ENCODE assay signal across 22 cellular contexts in the genomic region with DNA sequence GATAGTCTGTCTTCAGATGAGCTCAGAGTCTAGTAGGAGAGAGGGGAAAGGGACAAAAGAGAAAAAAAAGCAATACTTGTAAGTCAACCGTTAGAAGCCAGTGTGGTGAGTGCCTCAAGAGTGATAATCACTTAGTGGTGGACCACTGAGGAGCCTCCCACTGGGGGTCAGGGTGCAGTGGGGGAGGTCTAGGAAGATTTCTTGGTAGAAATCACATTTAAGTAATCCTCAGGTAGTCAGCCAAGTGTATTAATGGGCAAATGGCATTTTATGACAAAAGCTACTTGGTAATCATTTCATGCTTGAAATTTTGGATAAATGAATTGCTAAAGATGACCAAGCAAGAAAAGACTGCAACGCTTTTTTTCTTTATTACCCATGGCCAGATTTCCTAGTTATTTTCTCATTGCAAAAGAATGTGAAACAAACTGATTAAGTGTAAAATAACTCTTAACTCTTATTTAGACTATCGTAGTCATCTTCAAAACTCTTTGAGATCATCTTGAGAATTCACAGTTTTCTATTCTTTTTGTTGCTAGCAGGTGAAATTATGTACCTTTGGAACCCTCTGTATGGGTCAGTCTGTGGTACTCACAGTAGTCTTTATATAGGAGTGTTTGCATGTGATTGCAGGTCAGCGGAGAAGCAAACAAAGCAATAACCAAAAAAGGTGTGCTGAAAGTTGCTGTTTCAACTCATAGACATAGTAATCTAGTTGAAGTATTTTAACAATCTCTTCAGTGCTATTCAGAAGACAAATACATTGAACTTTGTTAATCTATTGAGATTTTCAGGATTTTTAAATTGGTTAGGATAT.
DNase-seq lines count a peak whose midpoint lies in the region; ATAC-seq and FAIRE-seq lines count a peak whose summit lies in the region.
"Had no signal": no experiment of that assay in that cellular context is flagged by ENCODE, and none has a peak within 500 bp of the region (broad histone marks: within the 10 kb centered on the region; RNA-seq: fewer than 3 reads in every experiment).

No MANE protein-coding gene starts in this region.

- FAIRE-seq in RCC 7860 (lab: Jason Lieb, UNC), result peak; percentile 99
- FAIRE-seq: GM12878 had no signal

- H3K27ac ChIP-seq in subcutaneous abdominal adipose tissue (ENCODE audit: low read depth, low read length), result peak overlapping the region; percentile 80
- H3K27ac ChIP-seq: 22Rv1, C4-2B, HL-60, SK-N-MC had no signal

- H3K36me3 Mint-ChIP-seq in activated naive CD8-positive, alpha-beta T cell treated with anti-CD3 and anti-CD28 coated beads, Interleukin-2, amount 50 U/mL, for 24 hours (ENCODE audit: low read depth), result no peaks in the 10 kb centered on the region

- H3K9me3 Mint-ChIP-seq in activated naive CD8-positive, alpha-beta T cell treated with anti-CD3 and anti-CD28 coated beads, Interleukin-2, amount 50 U/mL, for 24 hours, result no peaks in the 10 kb centered on the region

- peaks cover 2% of the 10 kb centered on the region for H3K27me3 Mint-ChIP-seq in activated naive CD8-positive, alpha-beta T cell treated with anti-CD3 and anti-CD28 coated beads, Interleukin-2, amount 50 U/mL, for 24 hours
- H3K27me3 Mint-ChIP-seq: activated CD4-positive, alpha-beta T cell treated with anti-CD3 and anti-CD28 coated beads, Interleukin-2, amount 10 ng/mL, durations not matched to agents 24 days and 14 days had no signal

- no peak overlapping the region for H3K4me3 ChIP-seq in subcutaneous abdominal adipose tissue (ENCODE audit: low read depth in 1 of 5, low read length in 5 of 5)
- H3K4me3 ChIP-seq: GM12878, SK-N-MC had no signal

- peak; percentile 22 for DNase-seq in DMS53 (lab: John Stamatoyannopoulos, UW)
- DNase-seq in DMS53 treated with DMSO at 0.1 percent for 48 hours (lab: John Stamatoyannopoulos, UW; ENCODE audit: unreplicated experiment), result no peak
- DNase-seq in RCC 7860 (ENCODE audit: low spot score), result peak; percentile 99
- DNase-seq in glomerular visceral epithelial cell (ENCODE audit: extremely low spot score), result peak; percentile 83
- no peak for DNase-seq in activated T-cell treated with anti-CD3 and anti-CD28 coated beads, Interleukin-2, amount 50 U/mL, for 1 hour
- DNase-seq in left lobe of liver (ENCODE audit: low spot score), result no peak
- DNase-seq in activated naive CD8-positive, alpha-beta T cell treated with anti-CD3 and anti-CD28 coated beads, Interleukin-2, amount 50 U/mL, for 24 hours, result no peak
- DNase-seq: activated CD4-positive, alpha-beta T cell treated with anti-CD3 and anti-CD28 coated beads, Interleukin-2, amount 10 ng/mL, durations not matched to agents 24 days and 14 days; activated CD8-positive, alpha-beta memory T cell treated with anti-CD3 and anti-CD28 coated beads, Interleukin-2, amount 50 U/mL, for 4 hours; activated naive CD4-positive, alpha-beta T cell treated with anti-CD3 and anti-CD28 coated beads for 36 hours; erythroblast; NCI-H1930; NCI-H510A; retina; stimulated activated naive CD8-positive, alpha-beta T cell treated with anti-CD3 and anti-CD28 coated beads, Interleukin-15, Interleukin-2, amounts not matched to agents 100 U/mL and 50 U/mL, for 24 hours had no signal

- ATAC-seq in left lobe of liver, result no peak
- ATAC-seq in activated naive CD8-positive, alpha-beta T cell treated with anti-CD3 and anti-CD28 coated beads, Interleukin-2, amount 50 U/mL, for 24 hours, result no peak
- ATAC-seq: GM12878; stimulated activated naive CD8-positive, alpha-beta T cell treated with anti-CD3 and anti-CD28 coated beads, Interleukin-15, Interleukin-2, amounts not matched to agents 100 U/mL and 50 U/mL, for 24 hours had no signal

- H3K4me3 Mint-ChIP-seq in activated naive CD8-positive, alpha-beta T cell treated with anti-CD3 and anti-CD28 coated beads, Interleukin-2, amount 50 U/mL, for 24 hours, result no peak overlapping the region
- H3K4me3 Mint-ChIP-seq: activated CD4-positive, alpha-beta T cell treated with anti-CD3 and anti-CD28 coated beads, Interleukin-2, amount 10 ng/mL, durations not matched to agents 24 days and 14 days; activated naive CD4-positive, alpha-beta T cell treated with anti-CD3 and anti-CD28 coated beads for 36 hours; neural crest cell had no signal

- no peaks in the 10 kb centered on the region for H3K36me3 ChIP-seq in subcutaneous abdominal adipose tissue (ENCODE audit: control insufficient read depth in 5 of 5, insufficient read depth in 5 of 5, low read length in 5 of 5)

- no peak overlapping the region for H3K27ac Mint-ChIP-seq in activated naive CD8-positive, alpha-beta T cell treated with anti-CD3 and anti-CD28 coated beads, Interleukin-2, amount 50 U/mL, for 24 hours
- H3K27ac Mint-ChIP-seq: activated CD4-positive, alpha-beta T cell treated with anti-CD3 and anti-CD28 coated beads, Interleukin-2, amount 10 ng/mL, durations not matched to agents 24 days and 14 days; activated naive CD4-positive, alpha-beta T cell treated with anti-CD3 and anti-CD28 coated beads for 36 hours had no signal

- H3K4me1 Mint-ChIP-seq in activated naive CD8-positive, alpha-beta T cell treated with anti-CD3 and anti-CD28 coated beads, Interleukin-2, amount 50 U/mL, for 24 hours, result peaks cover 1% of the 10 kb centered on the region
- H3K4me1 Mint-ChIP-seq: activated CD4-positive, alpha-beta T cell treated with anti-CD3 and anti-CD28 coated beads, Interleukin-2, amount 10 ng/mL, durations not matched to agents 24 days and 14 days had no signal

- H3K9me3 ChIP-seq in subcutaneous abdominal adipose tissue (ENCODE audit: control insufficient read depth in 5 of 5, low read length in 5 of 5), result no peaks in the 10 kb centered on the region

- H3K27me3 ChIP-seq in subcutaneous abdominal adipose tissue (ENCODE audit: control insufficient read depth in 5 of 5, insufficient read depth in 4 of 5, low read length in 5 of 5), result no peaks in the 10 kb centered on the region

- H3K9ac ChIP-seq in subcutaneous abdominal adipose tissue (ENCODE audit: low read length in 5 of 5), result peak overlapping the region in 1 of 5 donors; percentile 56

- peaks cover 0 to 35% (median 21%) of the 10 kb centered on the region in 5 donors for H3K4me1 ChIP-seq in subcutaneous abdominal adipose tissue (ENCODE audit: control insufficient read depth in 5 of 5, insufficient read depth in 5 of 5, low read length in 5 of 5)

Comparison
In these comparisons a context has a peak if more than half of its experiments do, and no peak if none do; other contexts are left out.
1. DNase-seq: peak in DMS53 (single experiment), RCC 7860 (single experiment) and glomerular visceral epithelial cell (single experiment); none in DMS53 treated with DMSO at 0.1 percent for 48 hours (single experiment), activated T-cell treated with anti-CD3 and anti-CD28 coated beads, Interleukin-2, amount 50 U/mL, for 1 hour (single experiment), left lobe of liver (single experiment) and activated naive CD8-positive, alpha-beta T cell treated with anti-CD3 and anti-CD28 coated beads, Interleukin-2, amount 50 U/mL, for 24 hours (single experiment).